Comparison of ENCODE assay signal across 11 cellular contexts in genomic region chr2:233356546-233357308, GRCh38. TPM values are rescaled to one million over a fixed set of nuclear protein-coding genes. Genes with fewer than 3 reads are reported as not detected.
DNase-seq lines count a peak whose midpoint lies in the region; TF ChIP-seq lines count a peak whose summit lies in the region.
"Had no signal": no experiment of that assay in that cellular context is flagged by ENCODE, and none has a peak within 500 bp of the region (broad histone marks: within the 10 kb centered on the region; RNA-seq: fewer than 3 reads in every experiment).

No MANE protein-coding gene starts in this region.

- 54% methylated on average over 4 of the region's 4 CpGs for WGBS in smooth muscle cell (ENCODE audit: low lambda C conversion rate)

- H4K20me1 ChIP-seq in OCI-LY1 (ENCODE audit: insufficient read depth, low read length) (0 out of 2 replicates have a peak, but pooled peaks cover 2% of the 10 kb centered on the region), smooth muscle cell (ENCODE audit: low read depth) (peaks cover 38% of the 10 kb centered on the region), osteoblast (ENCODE audit: insufficient read depth, low read length) (peaks cover 16% of the 10 kb centered on the region)

- peaks cover 53% of the 10 kb centered on the region for H3K4me1 Mint-ChIP-seq in activated CD4-positive, alpha-beta T cell treated with anti-CD3 and anti-CD28 coated beads, Interleukin-2, amount 10 ng/mL, durations not matched to agents 24 days and 14 days

- H3F3A ChIP-seq in OCI-LY1 (ENCODE audit: insufficient read depth, low read length): no peaks in the 10 kb centered on the region
- peaks cover 33% of the 10 kb centered on the region for H3F3A ChIP-seq in smooth muscle cell (ENCODE audit: low read depth)

- H3K79me2 ChIP-seq in OCI-LY1 (ENCODE audit: insufficient read depth, low read length): no peaks in the 10 kb centered on the region
- H3K79me2 ChIP-seq in smooth muscle cell (ENCODE audit: low read depth): peaks cover 17% of the 10 kb centered on the region
- H3K79me2 ChIP-seq in osteoblast (ENCODE audit: insufficient read depth, low read length): peaks cover 22% of the 10 kb centered on the region

- no peak overlapping the region for H3K27ac Mint-ChIP-seq in activated CD4-positive, alpha-beta T cell treated with anti-CD3 and anti-CD28 coated beads, Interleukin-2, amount 10 ng/mL, durations not matched to agents 24 days and 14 days

- intact Hi-C loops in activated CD4-positive, alpha-beta T cell treated with anti-CD3 and anti-CD28 coated beads, Interleukin-2, amount 10 ng/mL, durations not matched to agents 24 days and 14 days (cut with micrococcal nuclease): loop anchor here (5.0 to 10.0 kb wide), 2 partner anchors 46 to 272 kb away; no protein-coding TSS in a partner anchor

- TF ChIP-seq CTCF in OCI-LY1 (IDR thresholded peaks at IDR 0.05; ENCODE audit: low read length): no peak
- no peak for TF ChIP-seq CTCF in fibroblast of pulmonary artery (IDR thresholded peaks at IDR 0.05; ENCODE audit: low read length, missing control alignments)
- TF ChIP-seq CTCF in smooth muscle cell (IDR thresholded peaks at IDR 0.05; ENCODE audit: borderline replicate concordance, insufficient read depth, poor library complexity, severe bottlenecking): no peak
- TF ChIP-seq CTCF in osteoblast (IDR thresholded peaks at IDR 0.05; ENCODE audit: extremely low read depth, low read depth, low read length): no peak

- H3K4me1 ChIP-seq in OCI-LY1 (ENCODE audit: insufficient read depth, low read length, severe bottlenecking): peaks cover 27% of the 10 kb centered on the region
- H3K4me1 ChIP-seq in smooth muscle cell (ENCODE audit: low read depth): peaks cover 20% of the 10 kb centered on the region
- peaks cover 10% of the 10 kb centered on the region for H3K4me1 ChIP-seq in osteoblast (ENCODE audit: insufficient read depth, low read length)

- H3K4me3 ChIP-seq in OCI-LY1 (ENCODE audit: low read depth, low read length, poor library complexity, severe bottlenecking) (no peak overlapping the region), fibroblast of pulmonary artery (replicated peaks; ENCODE audit: low read depth, low read length) (no peak overlapping the region), smooth muscle cell (no peak overlapping the region), osteoblast (ENCODE audit: insufficient read depth, low read length) (no peak overlapping the region)

- DNase-seq in activated CD4-positive, alpha-beta T cell treated with anti-CD3 and anti-CD28 coated beads, Interleukin-2, amount 10 ng/mL, durations not matched to agents 24 days and 14 days: no peak
- no peak for DNase-seq in activated CD4-positive, alpha-beta T cell treated with anti-CD3 and anti-CD28 coated beads, Interleukin-2, amount 50 U/mL, for 4 hours
- peak; percentile 30 for DNase-seq in fibroblast of pulmonary artery (ENCODE audit: low read depth)
- DNase-seq in smooth muscle cell (lab: John Stamatoyannopoulos, UW; ENCODE audit: unreplicated experiment): no peak
- DNase-seq in NCI-H526 treated with DMSO at 0.1 percent for 48 hours (lab: John Stamatoyannopoulos, UW): no peak
- no peak for DNase-seq in osteoblast (ENCODE audit: insufficient read length, low spot score, missing footprints)
- DNase-seq in HuH-7 (ENCODE audit: low spot score): no peak
- DNase-seq: NCI-H524, posterior cingulate gyrus had no signal

- H3K27me3 ChIP-seq in OCI-LY1 (ENCODE audit: insufficient read depth, low read length) (no peaks in the 10 kb centered on the region; the same call in 1 of the 2 replicates), smooth muscle cell (ENCODE audit: low read depth) (no peaks in the 10 kb centered on the region), osteoblast (ENCODE audit: insufficient read depth, low read length) (no peaks in the 10 kb centered on the region)

- H3K36me3 Mint-ChIP-seq in activated CD4-positive, alpha-beta T cell treated with anti-CD3 and anti-CD28 coated beads, Interleukin-2, amount 10 ng/mL, durations not matched to agents 24 days and 14 days (ENCODE audit: low read depth): peaks cover 34% of the 10 kb centered on the region

- H3K27ac ChIP-seq in OCI-LY1 (ENCODE audit: low read depth, low read length, poor library complexity, severe bottlenecking): no peak overlapping the region
- peak overlapping the region; percentile 11 for H3K27ac ChIP-seq in smooth muscle cell (ENCODE audit: low read depth)
- no peak overlapping the region for H3K27ac ChIP-seq in osteoblast (ENCODE audit: low read depth, low read length)

- H3K9me3 Mint-ChIP-seq in activated CD4-positive, alpha-beta T cell treated with anti-CD3 and anti-CD28 coated beads, Interleukin-2, amount 10 ng/mL, durations not matched to agents 24 days and 14 days: no peaks in the 10 kb centered on the region

- H3K36me3 ChIP-seq in OCI-LY1 (ENCODE audit: insufficient read depth, low read length) (peaks cover 24% of the 10 kb centered on the region), smooth muscle cell (ENCODE audit: low read depth) (no peaks in the 10 kb centered on the region), osteoblast (ENCODE audit: insufficient read depth, low read length) (no peaks in the 10 kb centered on the region)

- H2AFZ ChIP-seq in OCI-LY1 (ENCODE audit: low read length) (no peak overlapping the region), smooth muscle cell (ENCODE audit: low read depth) (no peak overlapping the region), osteoblast (ENCODE audit: low read length) (no peak overlapping the region)

- H3K9ac ChIP-seq in OCI-LY1 (ENCODE audit: low read length): no peak overlapping the region
- H3K9ac ChIP-seq in smooth muscle cell (ENCODE audit: low read depth): no peak overlapping the region

- no peaks in the 10 kb centered on the region for H3K27me3 Mint-ChIP-seq in activated CD4-positive, alpha-beta T cell treated with anti-CD3 and anti-CD28 coated beads, Interleukin-2, amount 10 ng/mL, durations not matched to agents 24 days and 14 days

- peak overlapping the region; percentile 85 for H3K4me3 Mint-ChIP-seq in activated CD4-positive, alpha-beta T cell treated with anti-CD3 and anti-CD28 coated beads, Interleukin-2, amount 10 ng/mL, durations not matched to agents 24 days and 14 days

- no peaks in the 10 kb centered on the region for H3K9me2 ChIP-seq in OCI-LY1 (ENCODE audit: low read depth, low read length)

- H3K9me3 ChIP-seq in OCI-LY1 (ENCODE audit: low read length) (no peaks in the 10 kb centered on the region), smooth muscle cell (replicated peaks; ENCODE audit: low read depth) (no peaks in the 10 kb centered on the region), osteoblast (ENCODE audit: low read depth, low read length) (no peaks in the 10 kb centered on the region)
- H3K9me3 ChIP-seq: HAP-1 had no signal

- H3K4me2 ChIP-seq in OCI-LY1 (ENCODE audit: low read length) (0 out of 2 replicates have a peak overlapping the region, but pooled peaks have one; percentile 97), smooth muscle cell (peak overlapping the region; percentile 93), osteoblast (ENCODE audit: insufficient read depth, low read length) (no peak overlapping the region)

RNA-seq across cellular contexts. Expression of gene DGKD, which starts 2.4 kb away (rescaled TPM):
- 49.1 and 52.8 TPM in 2 replicates for total RNA-seq in activated CD4-positive, alpha-beta T cell treated with anti-CD3 and anti-CD28 coated beads, Interleukin-2, amount 10 ng/mL, durations not matched to agents 24 days and 14 days
- total RNA-seq in smooth muscle cell (10.6 and 12.2 TPM in 2 replicates), osteoblast (6.5 TPM in 2 replicates)
- polyA plus RNA-seq in smooth muscle cell: 14.2 and 19.4 TPM in 2 replicates

RNA-seq across cellular contexts. Expression of gene SAG, which starts 49.1 kb away (rescaled TPM):
- not detected in 2 replicates for total RNA-seq in activated CD4-positive, alpha-beta T cell treated with anti-CD3 and anti-CD28 coated beads, Interleukin-2, amount 10 ng/mL, durations not matched to agents 24 days and 14 days
- not detected in 2 replicates for total RNA-seq in smooth muscle cell
- polyA plus RNA-seq in smooth muscle cell: not detected in 2 replicates
- total RNA-seq in osteoblast: not detected in 2 replicates
